8 cellular contexts compared by ENCODE assay signal in the genomic region with DNA sequence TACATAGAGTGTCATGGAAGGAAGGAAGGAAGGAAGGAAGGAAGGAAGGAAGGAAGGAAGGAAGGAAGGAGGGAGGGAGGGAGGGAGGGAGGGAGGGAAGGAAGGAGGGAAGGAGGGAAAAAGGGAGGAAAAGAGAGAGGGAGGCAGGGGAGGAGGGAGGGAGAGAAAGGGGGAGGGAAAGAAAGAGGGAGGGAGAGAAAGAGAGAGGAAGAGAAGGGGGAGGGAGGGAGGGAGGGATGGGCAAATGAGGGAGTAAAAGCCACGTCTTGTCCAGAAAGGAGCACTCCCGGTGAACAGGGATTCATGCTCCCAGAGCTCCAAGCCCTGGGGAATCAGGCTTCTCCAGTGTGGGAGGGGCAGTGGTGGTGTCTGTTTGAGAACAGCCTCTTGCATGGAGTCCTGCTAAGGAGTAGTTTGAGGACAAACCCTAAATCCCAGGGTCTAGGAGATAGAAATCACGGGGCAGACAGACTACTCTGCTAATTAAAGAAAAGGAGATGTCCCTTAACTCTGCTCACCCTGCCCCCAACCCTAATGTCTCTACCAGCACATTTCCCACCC.
"Had no signal": no experiment of that assay in that cellular context is flagged by ENCODE, and none has a peak within 500 bp of the region (broad histone marks: within the 10 kb centered on the region; RNA-seq: fewer than 3 reads in every experiment).

No MANE protein-coding gene starts in this region.

- H3K27ac ChIP-seq: GM23248, HL-60 had no signal

- ATAC-seq: HCT116 had no signal

- H3K4me3 ChIP-seq: GM23248, HAP-1 had no signal

- H3K4me1 ChIP-seq: HAP-1 had no signal

- H3K9me3 ChIP-seq: HAP-1 had no signal

- H3K36me3 ChIP-seq: HAP-1 had no signal

- H3K9ac ChIP-seq: GM23248 had no signal

- DNase-seq: GM23248, GOT3, H7, HFFc6, IMR-90 had no signal

- H2AFZ ChIP-seq: GM23248 had no signal
